21 cellular contexts compared by ENCODE assay signal in genomic region chr3:110791971-110792370, GRCh38.
DNase-seq lines count a peak whose midpoint lies in the region; ATAC-seq, FAIRE-seq and TF ChIP-seq lines count a peak whose summit lies in the region.
"Had no signal": no experiment of that assay in that cellular context is flagged by ENCODE, and none has a peak within 500 bp of the region (broad histone marks: within the 10 kb centered on the region; RNA-seq: fewer than 3 reads in every experiment).

No MANE protein-coding gene starts in this region.

- H4K91ac ChIP-seq in neuronal stem cell (ENCODE audit: low read depth, low read length, poor library complexity) = no peak overlapping the region

- H3K27me3 ChIP-seq in foreskin keratinocyte (no peaks in the 10 kb centered on the region), smooth muscle cell (ENCODE audit: low read depth) (no peaks in the 10 kb centered on the region), neuronal stem cell (ENCODE audit: control insufficient read depth in 3 of 3, insufficient read depth in 3 of 3, low read depth in 1 of 3, low read length in 3 of 3) (no peaks in the 10 kb centered on the region)

- H2BK120ac ChIP-seq in neuronal stem cell (ENCODE audit: low read depth, low read length) = no peak overlapping the region

- H3K27ac ChIP-seq in foreskin keratinocyte = no peak overlapping the region
- peak overlapping the region; percentile 13 for H3K27ac ChIP-seq in smooth muscle cell (ENCODE audit: low read depth)
- no peak overlapping the region for H3K27ac ChIP-seq in neuronal stem cell (replicated peaks; ENCODE audit: low read length)
- H3K27ac ChIP-seq: HL-60 had no signal

- H3K4me3 ChIP-seq in AG10803 (ENCODE audit: low read length) (no peak overlapping the region), smooth muscle cell (no peak overlapping the region), neuronal stem cell (ENCODE audit: low read length in 2 of 2) (no peak overlapping the region)
- H3K4me3 ChIP-seq: HAP-1, K562 had no signal

- FAIRE-seq in urothelium cell line (lab: Jason Lieb, UNC) = no peak
- FAIRE-seq: G401.6, GM12891, H1, K562 had no signal

- no peak overlapping the region for H2BK12ac ChIP-seq in neuronal stem cell (ENCODE audit: low read length)

- H2BK15ac ChIP-seq in neuronal stem cell (ENCODE audit: low read length) = no peak overlapping the region

- no peaks in the 10 kb centered on the region for H3K79me2 ChIP-seq in smooth muscle cell (ENCODE audit: low read depth)

- no peak overlapping the region for H3K18ac ChIP-seq in neuronal stem cell (ENCODE audit: low read length)

- H3K36me3 ChIP-seq in smooth muscle cell (ENCODE audit: low read depth) (no peaks in the 10 kb centered on the region), neuronal stem cell (replicated peaks in 1 of 2; ENCODE audit: control insufficient read depth in 2 of 2, insufficient read depth in 2 of 2, low read length in 2 of 2) (no peaks in the 10 kb centered on the region)
- H3K36me3 ChIP-seq: HAP-1 had no signal

- H3K4me2 ChIP-seq in smooth muscle cell (no peak overlapping the region), neuronal stem cell (ENCODE audit: insufficient read depth, low read length, poor library complexity, severe bottlenecking) (no peak overlapping the region)

- H4K20me1 ChIP-seq in smooth muscle cell (ENCODE audit: low read depth) = no peaks in the 10 kb centered on the region

- no peak overlapping the region for H3K23ac ChIP-seq in neuronal stem cell (ENCODE audit: low read depth, low read length, poor library complexity)

- H2BK5ac ChIP-seq in neuronal stem cell (ENCODE audit: low read length) = no peak overlapping the region

- peaks cover 6% of the 10 kb centered on the region for H3F3A ChIP-seq in smooth muscle cell (ENCODE audit: low read depth)

- no peak overlapping the region for H2AK5ac ChIP-seq in neuronal stem cell (ENCODE audit: low read depth, low read length)

- TF ChIP-seq CTCF in AG10803 (conservative IDR thresholded peaks at IDR 0.05; ENCODE audit: low read length) (no peak), foreskin keratinocyte (conservative IDR thresholded peaks at IDR 0.05) (no peak), smooth muscle cell (IDR thresholded peaks at IDR 0.05; ENCODE audit: borderline replicate concordance, insufficient read depth, poor library complexity, severe bottlenecking) (no peak)

- no peak overlapping the region for H3K14ac ChIP-seq in neuronal stem cell (ENCODE audit: low read length)

- H3K4me1 ChIP-seq in foreskin keratinocyte = no peaks in the 10 kb centered on the region
- no peaks in the 10 kb centered on the region for H3K4me1 ChIP-seq in smooth muscle cell (ENCODE audit: low read depth)
- peaks cover 0 to 2% of the 10 kb centered on the region in 2 donors for H3K4me1 ChIP-seq in neuronal stem cell (ENCODE audit: control insufficient read depth in 2 of 2, insufficient read depth in 1 of 2, low read depth in 1 of 2, low read length in 2 of 2)
- H3K4me1 ChIP-seq: HAP-1 had no signal

- WGBS in smooth muscle cell (ENCODE audit: low lambda C conversion rate) = 96% methylated on average over 1 of the region's 1 CpG
- WGBS in neuronal stem cell (ENCODE audit: extremely low coverage in 2 of 2, insufficient read length in 2 of 2, insufficient replicate concordance in 1 of 2), 2 donors = no CpG with 5 or more reads among the region's 1 CpG

- H3K9me3 ChIP-seq in smooth muscle cell (replicated peaks; ENCODE audit: low read depth) = no peaks in the 10 kb centered on the region
- H3K9me3 ChIP-seq in neuronal stem cell (replicated peaks in 1 of 2; ENCODE audit: control insufficient read depth in 2 of 2, insufficient read depth in 1 of 2, low read depth in 1 of 2, low read length in 2 of 2) = peaks cover 0 to 3% of the 10 kb centered on the region in 2 donors
- H3K9me3 ChIP-seq: HAP-1 had no signal

- no peak overlapping the region for H2AFZ ChIP-seq in smooth muscle cell (ENCODE audit: low read depth)
- no peak overlapping the region for H2AFZ ChIP-seq in neuronal stem cell (ENCODE audit: low read length)

- DNase-seq in AG10803 (ENCODE audit: low read depth) (peak; percentile 17), NCI-H1417 treated with DMSO at 0.1 percent for 48 hours (lab: John Stamatoyannopoulos, UW) (peak; percentile 55), foreskin keratinocyte (peak; percentile 30 to 57), smooth muscle cell (lab: John Stamatoyannopoulos, UW; ENCODE audit: unreplicated experiment) (no peak), neuronal stem cell (ENCODE audit: low spot score) (no peak), urothelium cell line (ENCODE audit: low spot score) (no peak)
- no peak for DNase-seq in activated effector memory CD4-positive, alpha-beta T cell treated with Interleukin-2 at 50 U/mL for 16 hours
- DNase-seq: 8988T; ACHN; C1 segment of cervical spinal cord; Calu3; CD4-positive, alpha-beta T cell; DMS 273 treated with DMSO at 0.1 percent for 48 hours; DMS79; EL had no signal

- ATAC-seq in foreskin keratinocyte = no peak
- ATAC-seq: K562 had no signal

- H3K9ac ChIP-seq in smooth muscle cell (ENCODE audit: low read depth) (no peak overlapping the region), neuronal stem cell (ENCODE audit: low read depth, low read length, poor library complexity) (no peak overlapping the region)

- no peaks in the 10 kb centered on the region for H3K79me1 ChIP-seq in neuronal stem cell (ENCODE audit: low read depth, low read length)

- no peak overlapping the region for H4K8ac ChIP-seq in neuronal stem cell (ENCODE audit: low read depth, low read length)

- no peak overlapping the region for H3K4ac ChIP-seq in neuronal stem cell (ENCODE audit: low read length)

Comparison
In these comparisons a context has a peak if more than half of its experiments do, and no peak if none do; other contexts are left out.
1. DNase-seq: peak in AG10803 (single experiment), NCI-H1417 treated with DMSO at 0.1 percent for 48 hours (single experiment) and foreskin keratinocyte (2 of 2); none in smooth muscle cell (single experiment), neuronal stem cell (single experiment), urothelium cell line (single experiment) and activated effector memory CD4-positive, alpha-beta T cell treated with Interleukin-2 at 50 U/mL for 16 hours (single experiment).